ENCODE assay signal across 8 cellular contexts in genomic region chr14:60648169-60648933, GRCh38. TPM values are rescaled to one million over a fixed set of nuclear protein-coding genes. Genes with fewer than 3 reads are reported as not detected.
DNase-seq lines count a peak whose midpoint lies in the region; ATAC-seq and TF ChIP-seq lines count a peak whose summit lies in the region.

No MANE protein-coding gene starts in this region.

- H3K27ac Mint-ChIP-seq in T-helper 2 cell treated with Interferon-gamma antibody and Interleukin-4, amounts not matched to agents 5 μg/mL and 100 μg/mL, for 36 hours = peak overlapping the region; percentile 33
- no peak overlapping the region for H3K27ac Mint-ChIP-seq in stimulated activated naive CD8-positive, alpha-beta T cell treated with anti-CD3 and anti-CD28 coated beads, Interleukin-15, amount 100 ng/mL, for 72 hours

- H3K4me1 ChIP-seq in hepatocyte (ENCODE audit: insufficient read depth) = peaks cover 3% of the 10 kb centered on the region

- H3K4me1 Mint-ChIP-seq in T-helper 2 cell treated with Interferon-gamma antibody and Interleukin-4, amounts not matched to agents 5 μg/mL and 100 μg/mL, for 36 hours (ENCODE audit: low read depth) = peaks cover 29% of the 10 kb centered on the region
- peaks cover 66% of the 10 kb centered on the region for H3K4me1 Mint-ChIP-seq in stimulated activated naive CD8-positive, alpha-beta T cell treated with anti-CD3 and anti-CD28 coated beads, Interleukin-15, amount 100 ng/mL, for 72 hours

- peaks cover 6% of the 10 kb centered on the region for H4K20me1 ChIP-seq in hepatocyte (ENCODE audit: insufficient read depth, poor library complexity, severe bottlenecking)

- WGBS in hepatocyte (ENCODE audit: low lambda C conversion rate, missing lambda C conversion rate) = 2% methylated on average over 48 of the region's 63 CpGs

- peaks cover 13% of the 10 kb centered on the region for H3K79me2 ChIP-seq in hepatocyte

- peak overlapping the region; percentile 37 for H2AFZ ChIP-seq in hepatocyte

- no peaks in the 10 kb centered on the region for H3K9me3 ChIP-seq in WERI-Rb-1 (ENCODE audit: severe bottlenecking)
- no peaks in the 10 kb centered on the region for H3K9me3 ChIP-seq in hepatocyte (ENCODE audit: low read depth)

- H3K4me3 Mint-ChIP-seq in T-helper 2 cell treated with Interferon-gamma antibody and Interleukin-4, amounts not matched to agents 5 μg/mL and 100 μg/mL, for 36 hours = peak overlapping the region; percentile 67
- H3K4me3 Mint-ChIP-seq in stimulated activated naive CD8-positive, alpha-beta T cell treated with anti-CD3 and anti-CD28 coated beads, Interleukin-15, amount 100 ng/mL, for 72 hours = peak overlapping the region; percentile 65 to 78

- no peak for ATAC-seq in stimulated activated naive CD8-positive, alpha-beta T cell treated with anti-CD3 and anti-CD28 coated beads, Interleukin-15, amount 100 ng/mL, for 72 hours
- no peak for ATAC-seq in HG03521 (IDR thresholded peaks at IDR 0.05; ENCODE audit: unreplicated experiment)

- peaks cover under 1% of the 10 kb centered on the region for H3K36me3 Mint-ChIP-seq in T-helper 2 cell treated with Interferon-gamma antibody and Interleukin-4, amounts not matched to agents 5 μg/mL and 100 μg/mL, for 36 hours (ENCODE audit: low read depth)

- no peaks in the 10 kb centered on the region for H3K9me2 ChIP-seq in hepatocyte (replicated peaks; ENCODE audit: insufficient read depth)

- H3K27me3 Mint-ChIP-seq in T-helper 2 cell treated with Interferon-gamma antibody and Interleukin-4, amounts not matched to agents 5 μg/mL and 100 μg/mL, for 36 hours (ENCODE audit: low read depth) = peaks cover 92% of the 10 kb centered on the region
- peaks cover 100% of the 10 kb centered on the region for H3K27me3 Mint-ChIP-seq in stimulated activated naive CD8-positive, alpha-beta T cell treated with anti-CD3 and anti-CD28 coated beads, Interleukin-15, amount 100 ng/mL, for 72 hours

- DNase-seq in T-helper 2 cell treated with Interferon-gamma antibody and Interleukin-4, amounts not matched to agents 5 μg/mL and 100 μg/mL, for 36 hours (ENCODE audit: low spot score) = no peak
- DNase-seq in T-helper 2 cell (no peak), WERI-Rb-1 (peak; percentile 44), hepatocyte (ENCODE audit: low spot score) (peak; percentile 19), SK-N-DZ (ENCODE audit: low spot score) (no peak)
- DNase-seq in stimulated activated naive CD8-positive, alpha-beta T cell treated with anti-CD3 and anti-CD28 coated beads, Interleukin-15, amount 100 ng/mL, for 72 hours = no peak
- DNase-seq in activated CD4-positive, CD25-positive, alpha-beta regulatory T cell treated with anti-CD3 and anti-CD28 coated beads, Interleukin-2, amount 50 U/mL, for 72 hours = no peak

- peaks cover 13% of the 10 kb centered on the region for H3K27me3 ChIP-seq in WERI-Rb-1 (ENCODE audit: insufficient read depth, low read depth, severe bottlenecking)
- peaks cover 100% of the 10 kb centered on the region for H3K27me3 ChIP-seq in hepatocyte

- H3K36me3 ChIP-seq in WERI-Rb-1 (no peaks in the 10 kb centered on the region), hepatocyte (replicated peaks; ENCODE audit: insufficient read depth, low read depth) (no peaks in the 10 kb centered on the region)

- peak overlapping the region; percentile 95 for H3K4me2 ChIP-seq in hepatocyte

- H3K27ac ChIP-seq in WERI-Rb-1 (peak overlapping the region; percentile 42; the same call in 1 of the 2 replicates), hepatocyte (peak overlapping the region; percentile 58)

- TF ChIP-seq CTCF in WERI-Rb-1 (IDR thresholded peaks at IDR 0.05; ENCODE audit: low read depth, low read length) (0 out of 2 replicates have a peak, but pooled peaks have one; percentile 16), hepatocyte (IDR thresholded peaks at IDR 0.05; ENCODE audit: poor library complexity) (peak; percentile 6)

- peak overlapping the region; percentile 61 for H3K4me3 ChIP-seq in WERI-Rb-1 (ENCODE audit: low read depth, low read length)
- H3K4me3 ChIP-seq in hepatocyte = peak overlapping the region; percentile 50

- H3K9me3 Mint-ChIP-seq in T-helper 2 cell treated with Interferon-gamma antibody and Interleukin-4, amounts not matched to agents 5 μg/mL and 100 μg/mL, for 36 hours = no peaks in the 10 kb centered on the region
- no peaks in the 10 kb centered on the region for H3K9me3 Mint-ChIP-seq in stimulated activated naive CD8-positive, alpha-beta T cell treated with anti-CD3 and anti-CD28 coated beads, Interleukin-15, amount 100 ng/mL, for 72 hours

RNA-seq across cellular contexts. Expression of gene SIX1, which starts 0.9 kb away (rescaled TPM):
- total RNA-seq in hepatocyte = 6.3 and 6.5 TPM in 2 replicates
- polyA plus RNA-seq in hepatocyte = 5.2 and 5.9 TPM in 2 replicates
- polyA plus RNA-seq in SK-N-DZ (2014; cell fraction: cytosol; rRNA removed) = 4.6 and 4.7 TPM in 2 replicates
- 2.0 and 2.8 TPM in 2 replicates for polyA plus RNA-seq in SK-N-DZ (2014; cell fraction: nucleus; rRNA removed)

Comparison
In these comparisons a context has a peak if more than half of its experiments do, and no peak if none do; other contexts are left out.
1. DNase-seq: peak in WERI-Rb-1 (single experiment) and hepatocyte (single experiment); none in T-helper 2 cell treated with Interferon-gamma antibody and Interleukin-4, amounts not matched to agents 5 μg/mL and 100 μg/mL, for 36 hours (single experiment), T-helper 2 cell (0 of 5), stimulated activated naive CD8-positive, alpha-beta T cell treated with anti-CD3 and anti-CD28 coated beads, Interleukin-15, amount 100 ng/mL, for 72 hours (0 of 2), SK-N-DZ (single experiment) and activated CD4-positive, CD25-positive, alpha-beta regulatory T cell treated with anti-CD3 and anti-CD28 coated beads, Interleukin-2, amount 50 U/mL, for 72 hours (single experiment).